In the genomic region with DNA sequence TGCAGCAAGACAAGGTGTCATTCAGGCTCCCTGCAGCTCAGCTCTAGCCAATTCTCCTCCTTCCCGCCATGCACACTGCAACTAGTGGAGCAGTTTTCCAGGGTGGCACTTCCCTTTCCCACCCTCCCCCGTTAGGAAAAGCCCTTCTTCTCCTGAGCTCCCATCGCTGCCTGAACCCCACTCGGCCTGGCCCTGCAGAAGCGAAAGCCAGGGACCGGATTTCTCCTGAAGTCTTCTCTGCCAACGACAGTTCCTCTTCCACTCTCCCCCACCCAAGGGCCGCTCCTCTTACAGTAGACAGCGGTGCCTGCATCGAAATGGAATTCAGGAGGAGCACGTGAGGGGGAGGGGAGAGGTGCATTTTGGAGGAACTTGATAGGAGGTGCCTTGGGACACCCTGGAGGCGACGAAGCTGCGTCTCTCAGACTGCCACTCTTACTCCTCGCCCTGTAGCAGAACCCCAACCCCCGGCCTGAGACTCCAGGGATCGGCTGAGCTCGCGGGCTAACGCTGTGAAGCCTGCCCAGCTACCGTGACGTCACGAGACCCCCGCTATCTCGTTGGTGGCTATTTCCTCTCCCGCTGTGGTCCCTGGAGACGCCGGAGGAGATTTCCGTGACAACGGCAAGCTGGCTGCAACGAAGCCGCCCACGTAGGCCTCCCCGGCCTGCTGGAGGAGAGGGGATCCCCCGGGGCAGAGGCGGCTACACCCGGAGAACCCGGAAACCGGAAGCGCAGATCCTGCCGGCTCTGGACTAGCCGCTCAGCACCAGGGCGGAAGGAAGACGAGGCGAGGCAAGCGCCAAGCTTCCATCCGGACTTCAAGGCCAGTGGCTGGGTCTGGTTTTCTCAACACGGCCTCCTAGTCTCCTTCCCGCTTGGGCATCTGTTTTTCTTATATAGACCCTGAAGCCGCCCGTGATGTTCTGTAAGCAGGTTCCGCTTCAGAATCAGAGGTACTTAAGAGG, we compare ENCODE assay signal across 8 cellular contexts.
DNase-seq lines count a peak whose midpoint lies in the region; ATAC-seq and TF ChIP-seq lines count a peak whose summit lies in the region.

No MANE protein-coding gene starts in this region.

- DNase-seq in NCI-H1048 (lab: John Stamatoyannopoulos, UW), result peak; percentile 33
- DNase-seq in SK-N-MC (ENCODE audit: low read depth, low spot score), result peak; percentile 82
- peak; percentile 94 to 98 for DNase-seq in activated naive CD4-positive, alpha-beta T cell treated with anti-CD3 and anti-CD28 coated beads, Interleukin-2, amount 50 U/mL, for 72 hours (ENCODE audit: low spot score in 2 of 2)
- DNase-seq in glomerular visceral epithelial cell (ENCODE audit: extremely low spot score), result peak; percentile 96
- peak; percentile 94 for DNase-seq in omental fat pad (ENCODE audit: low spot score)
- DNase-seq in thoracic aorta (ENCODE audit: low spot score), result peak; percentile 82

- H3K9me3 Mint-ChIP-seq in activated naive CD4-positive, alpha-beta T cell treated with anti-CD3 and anti-CD28 coated beads, Interleukin-2, amount 50 U/mL, for 72 hours, result no peaks in the 10 kb centered on the region

- no peaks in the 10 kb centered on the region; the same call in 1 of the 2 replicates for H3K36me3 ChIP-seq in SK-N-MC (ENCODE audit: insufficient read depth, low read length)
- no peaks in the 10 kb centered on the region for H3K36me3 ChIP-seq in thoracic aorta

- H3K9me3 ChIP-seq in SK-N-MC (ENCODE audit: low read depth, low read length), result no peaks in the 10 kb centered on the region
- no peaks in the 10 kb centered on the region for H3K9me3 ChIP-seq in thoracic aorta

- H3K27ac ChIP-seq in SK-N-MC (peak overlapping the region; percentile 65), thoracic aorta (peak overlapping the region; percentile 51 to 74)

- H3K36me3 Mint-ChIP-seq in activated naive CD4-positive, alpha-beta T cell treated with anti-CD3 and anti-CD28 coated beads, Interleukin-2, amount 50 U/mL, for 72 hours, result peaks cover 5 to 17% of the 10 kb centered on the region in 2 donors

- H3K4me3 ChIP-seq in GM08714 (ENCODE audit: low read length), result peak overlapping the region; percentile 92
- peak overlapping the region; percentile 88 for H3K4me3 ChIP-seq in SK-N-MC
- H3K4me3 ChIP-seq in thoracic aorta, result peak overlapping the region; percentile 81

- peaks cover 4 to 33% of the 10 kb centered on the region in 2 donors for H3K4me1 ChIP-seq in thoracic aorta (ENCODE audit: control insufficient read depth in 1 of 2, low read depth in 2 of 2)

- H3K27ac Mint-ChIP-seq in activated naive CD4-positive, alpha-beta T cell treated with anti-CD3 and anti-CD28 coated beads, Interleukin-2, amount 50 U/mL, for 72 hours, result peak overlapping the region; percentile 88 to 94

- no peaks in the 10 kb centered on the region for H3K27me3 ChIP-seq in thoracic aorta (replicated peaks; ENCODE audit: insufficient read depth)

- ATAC-seq in HG02588 (IDR thresholded peaks at IDR 0.05; ENCODE audit: unreplicated experiment) (peak; percentile 93), omental fat pad (ENCODE audit: low FRiP score) (peak; percentile 96), thoracic aorta (ENCODE audit: insufficient number of reproducible peaks, low FRiP score, low read depth) (peak; percentile 94)
- ATAC-seq in activated naive CD4-positive, alpha-beta T cell treated with anti-CD3 and anti-CD28 coated beads, Interleukin-2, amount 50 U/mL, for 72 hours, result peak; percentile 92 to 93

- H3K9ac ChIP-seq in SK-N-MC (ENCODE audit: insufficient read length), result peak overlapping the region; percentile 76

- no peak for TF ChIP-seq CTCF in omental fat pad (IDR thresholded peaks at IDR 0.05)
- TF ChIP-seq CTCF in thoracic aorta (IDR thresholded peaks at IDR 0.05), result no peak

Comparison
In these comparisons a context has a peak if more than half of its experiments do, and no peak if none do; other contexts are left out.
1. Peak in every context shown above with its lines: DNase-seq, ATAC-seq, H3K4me3 ChIP-seq and H3K27ac ChIP-seq.
2. DNase-seq: peak in every context shown above with its lines; median percentile 96 in activated naive CD4-positive, alpha-beta T cell treated with anti-CD3 and anti-CD28 coated beads, Interleukin-2, amount 50 U/mL, for 72 hours; 96 in glomerular visceral epithelial cell; 94 in omental fat pad; 82 in SK-N-MC; 82 in thoracic aorta; 33 in NCI-H1048.